ENCODE assay signal across 9 cellular contexts in the genomic region with DNA sequence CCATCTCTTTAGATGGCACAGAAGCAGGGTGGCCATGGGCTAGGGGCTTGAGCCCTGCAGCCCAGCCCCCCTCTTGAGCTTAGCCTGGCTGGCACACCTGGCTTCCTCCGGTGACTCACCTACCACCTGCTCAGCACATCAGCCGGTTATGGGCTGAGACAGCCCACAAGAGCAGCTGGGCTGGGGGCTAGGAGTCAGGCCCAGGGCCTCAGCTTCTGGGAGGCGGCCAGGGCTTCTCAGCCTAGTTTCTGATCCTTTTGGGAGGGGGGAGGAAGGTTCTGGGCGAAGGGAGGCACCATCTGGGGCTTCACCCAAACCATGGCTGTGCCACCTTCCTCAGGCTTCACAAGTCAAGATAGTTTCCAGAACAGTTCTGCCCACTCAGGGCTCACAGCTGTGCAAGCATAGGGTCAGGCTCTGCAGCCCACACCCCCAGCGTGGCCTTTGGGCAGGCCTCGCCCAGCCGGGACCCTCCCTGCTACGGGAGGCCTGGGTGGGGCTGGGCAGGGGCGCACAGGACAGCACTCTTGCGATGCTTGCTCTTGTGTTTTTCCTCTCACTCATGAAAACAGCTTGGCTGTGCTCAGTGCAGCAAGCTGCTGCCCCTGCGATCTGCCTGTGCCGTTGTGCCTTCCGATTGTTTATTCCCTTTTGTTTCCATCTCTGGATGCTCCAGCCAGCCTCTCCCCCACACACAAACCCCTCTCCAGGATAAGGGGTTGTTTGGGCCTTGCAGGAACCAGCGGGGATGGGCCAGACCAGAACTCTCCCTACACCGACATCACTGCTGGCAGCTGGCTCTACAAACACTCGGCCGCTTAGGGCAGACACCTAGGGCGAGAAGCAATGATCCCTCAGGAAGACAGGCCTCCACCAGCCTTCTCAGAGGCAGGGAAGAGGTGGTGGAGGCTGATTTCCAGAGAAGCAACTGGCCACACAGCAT.
DNase-seq lines count a peak whose midpoint lies in the region; ATAC-seq and TF ChIP-seq lines count a peak whose summit lies in the region.
"Had no signal": no experiment of that assay in that cellular context is flagged by ENCODE, and none has a peak within 500 bp of the region (broad histone marks: within the 10 kb centered on the region; RNA-seq: fewer than 3 reads in every experiment).

No MANE protein-coding gene starts in this region.

- ATAC-seq in GM18870 (IDR thresholded peaks at IDR 0.05; ENCODE audit: unreplicated experiment), result no peak
- no peak for ATAC-seq in HG02571 (IDR thresholded peaks at IDR 0.05; ENCODE audit: unreplicated experiment)

- no peak for TF ChIP-seq CTCF in GM20000 (IDR thresholded peaks at IDR 0.05; ENCODE audit: extremely low read depth, missing control alignments)

- DNase-seq in stimulated activated CD4-positive, alpha-beta T cell treated with anti-CD3 and anti-CD28 coated beads, TNF-alpha, amount 100 ng/mL, for 1 hour (ENCODE audit: low read depth in 3 of 3, low spot score in 1 of 3), result peak in 2 of 3 donors; percentile 11 to 13
- no peak for DNase-seq in stimulated activated CD4-positive, alpha-beta T cell treated with anti-CD3 and anti-CD28 coated beads, Interleukin-4, amount 100 ng/mL, for 1 hour
- DNase-seq in SW480 (ENCODE audit: low spot score) (peak; percentile 77), GM20000 (ENCODE audit: low spot score) (no peak)
- no peak for DNase-seq in stimulated activated CD4-positive, alpha-beta T cell treated with anti-CD3 and anti-CD28 coated beads, Interleukin-1b, Interleukin-23, amount 100 ng/mL, for 48 hours
- DNase-seq: foreskin fibroblast had no signal

- H3K27ac ChIP-seq in layer of hippocampus (ENCODE audit: low read depth, low read length), result peak overlapping the region; percentile 88

- no peaks in the 10 kb centered on the region for H3K27me3 ChIP-seq in layer of hippocampus (ENCODE audit: control insufficient read depth, insufficient read depth, low read length)

Comparison
In these comparisons a context has a peak if more than half of its experiments do, and no peak if none do; other contexts are left out.
1. DNase-seq: peak in stimulated activated CD4-positive, alpha-beta T cell treated with anti-CD3 and anti-CD28 coated beads, TNF-alpha, amount 100 ng/mL, for 1 hour (2 of 3) and SW480 (single experiment); none in stimulated activated CD4-positive, alpha-beta T cell treated with anti-CD3 and anti-CD28 coated beads, Interleukin-4, amount 100 ng/mL, for 1 hour (single experiment), stimulated activated CD4-positive, alpha-beta T cell treated with anti-CD3 and anti-CD28 coated beads, Interleukin-1b, Interleukin-23, amount 100 ng/mL, for 48 hours (single experiment) and GM20000 (single experiment).